In the genomic region with DNA sequence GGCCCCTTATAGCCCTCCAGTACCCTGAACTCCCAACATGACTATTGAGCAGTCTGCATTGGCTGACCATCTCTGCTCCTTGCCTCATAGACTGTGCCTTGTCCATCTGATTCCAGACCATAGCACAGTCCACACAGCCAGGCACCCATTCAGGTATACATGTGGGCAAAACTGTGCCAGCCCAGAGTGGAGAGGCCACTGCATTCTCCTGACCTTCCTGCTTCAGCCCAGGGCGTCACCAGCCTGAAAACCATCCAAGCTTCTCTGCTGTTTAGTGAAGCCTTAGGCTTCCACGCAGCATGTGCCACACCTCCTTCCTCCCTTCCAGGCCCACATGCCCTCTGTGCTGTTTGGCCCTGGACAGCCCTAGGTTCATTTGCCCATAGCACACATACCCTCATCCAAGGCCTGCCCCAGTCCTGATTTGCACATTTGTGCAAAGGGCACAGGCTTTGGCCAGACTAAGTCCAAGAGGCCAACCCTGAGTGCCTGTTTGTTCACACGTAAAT, we compare ENCODE assay signal across 2 cellular contexts.
TF ChIP-seq lines count a peak whose summit lies in the region.

No MANE protein-coding gene starts in this region.

TF ChIP-seq in GM23338, 12 proteins besides CTCF, POLR2A, EP300 and RAD21:
- TF ChIP-seq ZNF331 (CRISPR knock-in tag; IDR thresholded peaks at IDR 0.05; ENCODE audit: low read depth) = no peak
- 0 out of 2 replicates have a peak, but pooled peaks have one; percentile 22 for TF ChIP-seq POLR2AphosphoS5 (IDR thresholded peaks at IDR 0.05; ENCODE audit: low read depth)

TF ChIP-seq in GM12878, 131 proteins besides CTCF, POLR2A, EP300 and RAD21:
- TF ChIP-seq RB1 (IDR thresholded peaks at IDR 0.05; ENCODE audit: borderline replicate concordance) (no peak), POLR2AphosphoS2 (IDR thresholded peaks at IDR 0.05; ENCODE audit: low read depth, low read length) (0 out of 2 replicates have a peak, but pooled peaks have one; percentile 19), POLR2AphosphoS5 (IDR thresholded peaks at IDR 0.05; ENCODE audit: low read length) (peak; percentile 33; the same call in 1 of the 2 replicates)
TF ChIP-seq in GM12878: peak in this region for 2.
